8 cellular contexts compared by ENCODE assay signal in the genomic region with DNA sequence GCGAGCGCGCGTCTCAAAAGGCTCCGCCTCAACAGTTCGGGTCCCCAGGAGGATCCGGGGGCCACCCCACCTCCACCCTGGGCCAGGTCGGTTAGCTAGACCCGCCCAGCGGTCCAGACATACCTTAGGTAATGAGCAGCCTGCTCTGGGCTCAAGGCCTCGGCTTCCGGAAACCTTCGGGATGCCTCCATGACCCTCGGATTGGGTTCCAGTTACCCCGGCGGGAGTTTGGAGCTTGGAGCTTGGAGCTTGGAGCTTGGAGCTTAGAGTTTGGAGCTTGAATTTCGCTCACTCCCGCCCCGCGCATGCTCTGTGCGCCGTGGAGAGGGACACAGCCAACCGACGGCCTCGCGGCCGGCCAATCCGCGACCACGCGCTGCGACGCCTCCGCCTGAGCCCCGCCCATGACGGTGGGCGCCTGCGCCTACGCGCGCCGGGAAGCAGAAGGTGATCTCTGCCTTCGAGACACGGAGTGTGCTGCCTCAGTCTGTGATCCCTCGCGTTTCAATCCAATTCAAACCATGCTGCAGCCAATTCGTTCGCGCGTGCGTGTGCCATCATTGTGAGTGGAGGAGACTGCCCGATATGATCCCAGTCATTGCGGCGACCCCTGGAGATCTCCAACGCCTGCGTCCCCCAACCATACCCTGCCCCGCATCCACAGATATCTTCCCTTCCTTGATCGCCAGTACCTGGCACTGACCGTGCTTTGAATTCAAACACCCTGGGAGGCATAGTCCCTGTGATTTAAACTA. TPM values are rescaled to one million over a fixed set of nuclear protein-coding genes. Genes with fewer than 3 reads are reported as not detected.
DNase-seq lines count a peak whose midpoint lies in the region; ATAC-seq, FAIRE-seq and TF ChIP-seq lines count a peak whose summit lies in the region.

A gene with protein sequence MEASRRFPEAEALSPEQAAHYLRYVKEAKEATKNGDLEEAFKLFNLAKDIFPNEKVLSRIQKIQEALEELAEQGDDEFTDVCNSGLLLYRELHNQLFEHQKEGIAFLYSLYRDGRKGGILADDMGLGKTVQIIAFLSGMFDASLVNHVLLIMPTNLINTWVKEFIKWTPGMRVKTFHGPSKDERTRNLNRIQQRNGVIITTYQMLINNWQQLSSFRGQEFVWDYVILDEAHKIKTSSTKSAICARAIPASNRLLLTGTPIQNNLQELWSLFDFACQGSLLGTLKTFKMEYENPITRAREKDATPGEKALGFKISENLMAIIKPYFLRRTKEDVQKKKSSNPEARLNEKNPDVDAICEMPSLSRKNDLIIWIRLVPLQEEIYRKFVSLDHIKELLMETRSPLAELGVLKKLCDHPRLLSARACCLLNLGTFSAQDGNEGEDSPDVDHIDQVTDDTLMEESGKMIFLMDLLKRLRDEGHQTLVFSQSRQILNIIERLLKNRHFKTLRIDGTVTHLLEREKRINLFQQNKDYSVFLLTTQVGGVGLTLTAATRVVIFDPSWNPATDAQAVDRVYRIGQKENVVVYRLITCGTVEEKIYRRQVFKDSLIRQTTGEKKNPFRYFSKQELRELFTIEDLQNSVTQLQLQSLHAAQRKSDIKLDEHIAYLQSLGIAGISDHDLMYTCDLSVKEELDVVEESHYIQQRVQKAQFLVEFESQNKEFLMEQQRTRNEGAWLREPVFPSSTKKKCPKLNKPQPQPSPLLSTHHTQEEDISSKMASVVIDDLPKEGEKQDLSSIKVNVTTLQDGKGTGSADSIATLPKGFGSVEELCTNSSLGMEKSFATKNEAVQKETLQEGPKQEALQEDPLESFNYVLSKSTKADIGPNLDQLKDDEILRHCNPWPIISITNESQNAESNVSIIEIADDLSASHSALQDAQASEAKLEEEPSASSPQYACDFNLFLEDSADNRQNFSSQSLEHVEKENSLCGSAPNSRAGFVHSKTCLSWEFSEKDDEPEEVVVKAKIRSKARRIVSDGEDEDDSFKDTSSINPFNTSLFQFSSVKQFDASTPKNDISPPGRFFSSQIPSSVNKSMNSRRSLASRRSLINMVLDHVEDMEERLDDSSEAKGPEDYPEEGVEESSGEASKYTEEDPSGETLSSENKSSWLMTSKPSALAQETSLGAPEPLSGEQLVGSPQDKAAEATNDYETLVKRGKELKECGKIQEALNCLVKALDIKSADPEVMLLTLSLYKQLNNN (minus strand): TSS at position 307 of the 755 bp plus-strand sequence. CDS start 116 bp downstream, at position 191.

- H3K36me3 ChIP-seq in HUES48 (ENCODE audit: control insufficient read depth, insufficient read depth, low read length): peaks cover 20% of the 10 kb centered on the region
- H3K36me3 ChIP-seq in PC-3 (ENCODE audit: low read depth, low read length): 0 out of 2 replicates have a peak, but pooled peaks cover 7% of the 10 kb centered on the region
- H3K36me3 ChIP-seq in mucosa of rectum (ENCODE audit: control insufficient read depth in 2 of 2, insufficient read depth in 2 of 2, low read length in 2 of 2): no peaks in the 10 kb centered on the region

- peak; percentile 70 for DNase-seq in D721Med (ENCODE audit: insufficient read length, low spot score)
- peak; percentile 92 for DNase-seq in PC-3
- DNase-seq in activated T-cell treated with anti-CD3 and anti-CD28 coated beads for 48 hours (ENCODE audit: low read depth): peak; percentile 87
- peak; percentile 91 for DNase-seq in erythroblast (lab: John Stamatoyannopoulos, UW)
- peak; percentile 89 for DNase-seq in stimulated activated CD8-positive, alpha-beta memory T cell treated with anti-CD3 and anti-CD28 coated beads, Interleukin-4, amount 100 ng/mL, for 48 hours

- FAIRE-seq in D721Med (lab: Jason Lieb, UNC): no peak

- no peaks in the 10 kb centered on the region for H3K4me1 ChIP-seq in HUES48 (ENCODE audit: control insufficient read depth, insufficient read depth, low read length)
- peaks cover 35% of the 10 kb centered on the region for H3K4me1 ChIP-seq in PC-3 (ENCODE audit: insufficient read depth, low read length)
- peaks cover 3% of the 10 kb centered on the region in 2 donors for H3K4me1 ChIP-seq in mucosa of rectum (ENCODE audit: control insufficient read depth in 2 of 2, insufficient read depth in 2 of 2, low read length in 2 of 2)

- no peaks in the 10 kb centered on the region for H4K20me1 ChIP-seq in PC-3 (ENCODE audit: low read length)

- H3K27ac ChIP-seq in HUES48 (ENCODE audit: low read depth, low read length) (peak within 1 kb of the TSS; percentile 92), PC-3 (ENCODE audit: low read length) (peak within 1 kb of the TSS; percentile 77), mucosa of rectum (ENCODE audit: low read depth in 2 of 2, low read length in 2 of 2) (no peak within 1 kb of the TSS)

- peak; percentile 57 for TF ChIP-seq POLR2A in erythroblast (IDR thresholded peaks at IDR 0.05; ENCODE audit: low read length)

- POLR2A ChIA-PET in PC-3 (lab: Charles Lee; ENCODE audit: unreplicated experiment): interaction anchor here (0.6 to 1.0 kb wide), 3 partner anchors 37 to 209 kb away, joined by 3 to 4 read pairs (median 3); partner anchors contain the start of gene PIN4

- H3K27me3 ChIP-seq in HUES48 (ENCODE audit: control insufficient read depth, insufficient read depth, low read length) (no peaks in the 10 kb centered on the region), PC-3 (ENCODE audit: low read length) (no peaks in the 10 kb centered on the region), mucosa of rectum (ENCODE audit: control insufficient read depth in 2 of 2, insufficient read depth in 2 of 2, low read length in 2 of 2) (no peaks in the 10 kb centered on the region)

- TF ChIP-seq CTCF in D721Med (IDR thresholded peaks at IDR 0.05; ENCODE audit: insufficient read depth, missing control alignments) (no peak), PC-3 (conservative IDR thresholded peaks at IDR 0.05; ENCODE audit: low read depth, low read length) (no peak)

- no TSS peak for BruUV-seq in PC-3 (replicated peaks; lab: Mats Ljungman, UMichigan)

- H3K9me3 ChIP-seq in HUES48 (ENCODE audit: control insufficient read depth, insufficient read depth, low read length) (peaks cover 15% of the 10 kb centered on the region), PC-3 (ENCODE audit: low read length) (no peaks in the 10 kb centered on the region), mucosa of rectum (ENCODE audit: control insufficient read depth in 2 of 2, low read length in 2 of 2) (no peaks in the 10 kb centered on the region)

- ATAC-seq in GM21423 (IDR thresholded peaks at IDR 0.05; ENCODE audit: unreplicated experiment): peak; percentile 99
- peak; percentile 89 for ATAC-seq in PC-3

- peak within 1 kb of the TSS; percentile 94 for H3K4me2 ChIP-seq in PC-3 (ENCODE audit: low read length)

- CTCF ChIA-PET in PC-3 (lab: Charles Lee): interaction anchor here (0.5 kb wide), 1 partner anchor 172 kb away, joined by 6 read pairs; no protein-coding TSS in a partner anchor

- no peaks in the 10 kb centered on the region for H3K9me2 ChIP-seq in PC-3 (replicated peaks; ENCODE audit: low read length)

- H3K4me3 ChIP-seq in HUES48 (ENCODE audit: low read depth, low read length) (peak within 1 kb of the TSS; percentile 68), PC-3 (ENCODE audit: low read length) (peak within 1 kb of the TSS; percentile 95), mucosa of rectum (ENCODE audit: low read length in 2 of 2) (peak within 1 kb of the TSS; percentile 35 to 65)

- H2AFZ ChIP-seq in PC-3 (ENCODE audit: low read length): peak within 1 kb of the TSS; percentile 83

- intact Hi-C loops in PC-3 (cut with micrococcal nuclease): loop anchor here (5.0 to 10.0 kb wide), 3 partner anchors 37 to 54 kb away; partner anchors contain the start of genes PIN4 and RPS4X

- H3K79me2 ChIP-seq in PC-3 (ENCODE audit: low read length): peaks cover 38% of the 10 kb centered on the region

- H3K9ac ChIP-seq in HUES48 (ENCODE audit: low read depth, low read length) (peak within 1 kb of the TSS; percentile 55), PC-3 (ENCODE audit: low read length) (peak within 1 kb of the TSS; percentile 86), mucosa of rectum (ENCODE audit: low read depth in 1 of 2, low read length in 2 of 2) (no peak within 1 kb of the TSS)

- no peaks in the 10 kb centered on the region for H3F3A ChIP-seq in PC-3 (ENCODE audit: low read length, unreplicated experiment)

RNA-seq across cellular contexts. Expression of the gene that starts here (rescaled TPM):
- total RNA-seq in PC-3 (2014; rRNA removed): 13.0 and 14.6 TPM in 2 replicates

Comparison
In these comparisons a context has a peak if more than half of its experiments do, and no peak if none do; other contexts are left out.
1. H3K27ac ChIP-seq: peak in HUES48 (single experiment) and PC-3 (single experiment); none in mucosa of rectum (0 of 2).
2. H3K9ac ChIP-seq: peak in HUES48 (single experiment) and PC-3 (single experiment); none in mucosa of rectum (0 of 2).
3. Peak in every context shown above with its lines, with median percentiles within 50 percentile points of each other: DNase-seq and H3K4me3 ChIP-seq.